Comparison of ENCODE assay signal across 9 cellular contexts in the genomic region with DNA sequence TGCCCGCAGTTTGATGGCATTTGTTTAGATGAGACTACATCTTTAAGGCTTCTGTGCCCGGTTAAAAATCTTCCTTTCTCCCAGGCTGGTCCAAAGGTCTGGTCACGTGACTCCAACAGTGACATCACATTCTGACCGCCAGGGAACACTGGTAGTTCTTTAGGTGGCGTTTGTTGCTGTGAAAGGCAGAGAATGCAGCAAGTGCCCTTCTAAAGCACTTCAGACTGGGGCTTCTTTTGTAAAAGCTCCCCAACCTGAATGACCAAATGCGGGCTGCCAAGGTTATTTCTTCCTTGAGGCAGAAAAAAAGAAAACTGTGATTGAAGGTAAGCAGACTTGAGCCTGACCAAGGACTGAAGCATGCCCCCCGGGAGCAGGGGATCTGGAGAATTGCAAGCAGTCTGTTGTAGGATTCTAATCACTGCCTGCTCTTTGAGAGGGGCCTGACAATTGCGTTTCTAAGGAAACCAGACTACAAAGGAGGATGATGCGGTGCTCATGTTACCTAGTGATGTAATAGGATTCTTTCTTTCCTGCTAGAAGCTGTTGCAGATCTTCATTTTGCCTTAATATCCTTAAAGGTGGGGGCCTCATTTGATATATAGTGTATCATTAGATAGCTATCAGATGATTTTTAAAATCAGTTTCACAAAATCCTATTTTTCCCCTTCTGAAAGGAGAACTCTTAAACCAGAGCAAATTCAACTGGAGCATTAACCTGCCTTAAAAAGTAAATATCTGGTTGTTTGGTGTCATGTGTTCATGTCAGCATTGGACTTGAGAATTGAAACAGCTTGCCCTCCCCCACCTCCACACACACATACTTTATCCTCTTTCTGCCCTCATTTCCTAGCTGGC.
DNase-seq lines count a peak whose midpoint lies in the region; ATAC-seq, FAIRE-seq and TF ChIP-seq lines count a peak whose summit lies in the region.
"Had no signal": no experiment of that assay in that cellular context is flagged by ENCODE, and none has a peak within 500 bp of the region (broad histone marks: within the 10 kb centered on the region; RNA-seq: fewer than 3 reads in every experiment).

No MANE protein-coding gene starts in this region.

- TF ChIP-seq POLR2A in K562 (conservative IDR thresholded peaks at IDR 0.05) (no peak), vagina (IDR thresholded peaks at IDR 0.05) (no peak)

- DNase-seq in NCI-H128 (lab: John Stamatoyannopoulos, UW; ENCODE audit: unreplicated experiment) (peak; percentile 26), K562 (ENCODE audit: extremely low read depth in 1 of 4, low spot score in 3 of 4) (peak in 1 of 4 experiments; percentile 4), kidney epithelial cell (ENCODE audit: low read depth) (no peak), T1000 (lab: John Stamatoyannopoulos, UW) (no peak), vagina (ENCODE audit: extremely low spot score in 2 of 2) (no peak)
- DNase-seq: T-helper 1 cell had no signal

- no peaks in the 10 kb centered on the region; a peak in 1 of 5 replicates for H3K4me1 ChIP-seq in K562 (replicated peaks in 1 of 2; ENCODE audit: control insufficient read depth in 2 of 2, insufficient read depth in 2 of 2, low read length in 2 of 2)
- no peaks in the 10 kb centered on the region for H3K4me1 ChIP-seq in vagina

- H3K4me3 ChIP-seq in K562 (no peak overlapping the region), kidney epithelial cell (ENCODE audit: low read depth, low read length) (peak overlapping the region; percentile 13), vagina (no peak overlapping the region)

- H3K79me2 ChIP-seq in K562 (ENCODE audit: control insufficient read depth, insufficient read depth, low read length): no peaks in the 10 kb centered on the region

- H3K27ac ChIP-seq in 22Rv1 (peak overlapping the region; percentile 58), K562 (ENCODE audit: extremely low read depth, low read depth, low read length) (no peak overlapping the region), vagina (no peak overlapping the region)

- H3K36me3 ChIP-seq in K562 (ENCODE audit: control insufficient read depth, insufficient read depth, low read length): no peaks in the 10 kb centered on the region
- no peaks in the 10 kb centered on the region for H3K36me3 ChIP-seq in kidney epithelial cell (ENCODE audit: control insufficient read depth, insufficient read depth, low read length)
- H3K36me3 ChIP-seq in vagina: no peaks in the 10 kb centered on the region

- H3K9me3 ChIP-seq in K562 (replicated peaks; ENCODE audit: control insufficient read depth, insufficient read depth, low read depth, low read length): no peaks in the 10 kb centered on the region
- no peaks in the 10 kb centered on the region for H3K9me3 ChIP-seq in vagina

- POLR2A ChIA-PET in K562 (lab: Yijun Ruan, JAX): no interaction called here

- WGBS in K562 (ENCODE audit: insufficient coverage, low coverage, missing lambda C conversion rate): 34% methylated on average over 7 of the region's 9 CpGs

- H4K20me1 ChIP-seq in K562 (replicated peaks; ENCODE audit: control insufficient read depth, insufficient read depth, low read length): no peaks in the 10 kb centered on the region

- no peak for TF ChIP-seq RAD21 in K562 (CRISPR knock-in tag; conservative IDR thresholded peaks at IDR 0.05 in 1 of 2, IDR thresholded peaks at IDR 0.05 in 1 of 2)

- H3K9me1 ChIP-seq in K562 (ENCODE audit: control insufficient read depth, insufficient read depth, low read length): no peaks in the 10 kb centered on the region

- ATAC-seq in K562 (no peak), GM18909 (IDR thresholded peaks at IDR 0.05; ENCODE audit: poor library complexity, unreplicated experiment) (no peak), GM19328 (IDR thresholded peaks at IDR 0.05; ENCODE audit: unreplicated experiment) (no peak)

- TF ChIP-seq CTCF in 22Rv1 (IDR thresholded peaks at IDR 0.05) (no peak), K562 (IDR thresholded peaks at IDR 0.05 in 2 of 3, conservative IDR thresholded peaks at IDR 0.05 in 1 of 3; ENCODE audit: insufficient read depth in 2 of 3, low read depth in 1 of 3, low read length in 3 of 3) (no peak), kidney epithelial cell (IDR thresholded peaks at IDR 0.05; ENCODE audit: insufficient read depth, low read length, poor library complexity, severe bottlenecking) (no peak), vagina (IDR thresholded peaks at IDR 0.05) (no peak)

- no peaks in the 10 kb centered on the region for H3K27me3 ChIP-seq in K562 (ENCODE audit: control insufficient read depth in 2 of 2, insufficient read depth in 2 of 2, low read length in 2 of 2)
- no peaks in the 10 kb centered on the region for H3K27me3 ChIP-seq in kidney epithelial cell (ENCODE audit: control insufficient read depth, insufficient read depth, low read length)
- H3K27me3 ChIP-seq in vagina: no peaks in the 10 kb centered on the region

- H2AFZ ChIP-seq in K562 (ENCODE audit: low read depth, low read length): no peak overlapping the region

- TF ChIP-seq EP300 in K562 (IDR thresholded peaks at IDR 0.05; ENCODE audit: low read length): no peak

- CTCF ChIA-PET in K562 (lab: Yijun Ruan, JAX; ENCODE audit: low intra/inter-chr PET ratio): no interaction called here

- no peak for FAIRE-seq in K562 (lab: Jason Lieb, UNC)

- BruUV-seq in K562 (replicated peaks; lab: Mats Ljungman, UMichigan): no TSS peak

- no peak overlapping the region for H3K4me2 ChIP-seq in K562 (ENCODE audit: insufficient read depth, low read length)

- H3K9ac ChIP-seq in K562 (ENCODE audit: insufficient read depth in 1 of 2, low read depth in 2 of 2, low read length in 2 of 2): no peak overlapping the region

- in situ Hi-C loops in K562 (cut with MboI): no loop called here

- intact Hi-C loops in K562 (cut with micrococcal nuclease): no loop called here
- intact Hi-C loops in vagina (cut with DNase I): no loop called here

TF ChIP-seq in K562, 482 proteins besides CTCF, POLR2A, EP300 and RAD21 (continues in another document):
- TF ChIP-seq, protein P1, sequence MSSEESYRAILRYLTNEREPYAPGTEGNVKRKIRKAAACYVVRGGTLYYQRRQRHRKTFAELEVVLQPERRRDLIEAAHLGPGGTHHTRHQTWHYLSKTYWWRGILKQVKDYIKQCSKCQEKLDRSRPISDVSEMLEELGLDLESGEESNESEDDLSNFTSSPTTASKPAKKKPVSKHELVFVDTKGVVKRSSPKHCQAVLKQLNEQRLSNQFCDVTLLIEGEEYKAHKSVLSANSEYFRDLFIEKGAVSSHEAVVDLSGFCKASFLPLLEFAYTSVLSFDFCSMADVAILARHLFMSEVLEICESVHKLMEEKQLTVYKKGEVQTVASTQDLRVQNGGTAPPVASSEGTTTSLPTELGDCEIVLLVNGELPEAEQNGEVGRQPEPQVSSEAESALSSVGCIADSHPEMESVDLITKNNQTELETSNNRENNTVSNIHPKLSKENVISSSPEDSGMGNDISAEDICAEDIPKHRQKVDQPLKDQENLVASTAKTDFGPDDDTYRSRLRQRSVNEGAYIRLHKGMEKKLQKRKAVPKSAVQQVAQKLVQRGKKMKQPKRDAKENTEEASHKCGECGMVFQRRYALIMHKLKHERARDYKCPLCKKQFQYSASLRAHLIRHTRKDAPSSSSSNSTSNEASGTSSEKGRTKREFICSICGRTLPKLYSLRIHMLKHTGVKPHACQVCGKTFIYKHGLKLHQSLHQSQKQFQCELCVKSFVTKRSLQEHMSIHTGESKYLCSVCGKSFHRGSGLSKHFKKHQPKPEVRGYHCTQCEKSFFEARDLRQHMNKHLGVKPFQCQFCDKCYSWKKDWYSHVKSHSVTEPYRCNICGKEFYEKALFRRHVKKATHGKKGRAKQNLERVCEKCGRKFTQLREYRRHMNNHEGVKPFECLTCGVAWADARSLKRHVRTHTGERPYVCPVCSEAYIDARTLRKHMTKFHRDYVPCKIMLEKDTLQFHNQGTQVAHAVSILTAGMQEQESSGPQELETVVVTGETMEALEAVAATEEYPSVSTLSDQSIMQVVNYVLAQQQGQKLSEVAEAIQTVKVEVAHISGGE (CRISPR knock-in tag; IDR thresholded peaks at IDR 0.05): no peak
- TF ChIP-seq PTTG1 (tag; IDR thresholded peaks at IDR 0.05; ENCODE audit: low read depth) (no peak), HNRNPLL (IDR thresholded peaks at IDR 0.05; ENCODE audit: low read depth, low read length, poor library complexity, severe bottlenecking) (no peak), ZNF76 (CRISPR knock-in tag; IDR thresholded peaks at IDR 0.05; ENCODE audit: borderline replicate concordance) (no peak)
- TF ChIP-seq, protein P2, sequence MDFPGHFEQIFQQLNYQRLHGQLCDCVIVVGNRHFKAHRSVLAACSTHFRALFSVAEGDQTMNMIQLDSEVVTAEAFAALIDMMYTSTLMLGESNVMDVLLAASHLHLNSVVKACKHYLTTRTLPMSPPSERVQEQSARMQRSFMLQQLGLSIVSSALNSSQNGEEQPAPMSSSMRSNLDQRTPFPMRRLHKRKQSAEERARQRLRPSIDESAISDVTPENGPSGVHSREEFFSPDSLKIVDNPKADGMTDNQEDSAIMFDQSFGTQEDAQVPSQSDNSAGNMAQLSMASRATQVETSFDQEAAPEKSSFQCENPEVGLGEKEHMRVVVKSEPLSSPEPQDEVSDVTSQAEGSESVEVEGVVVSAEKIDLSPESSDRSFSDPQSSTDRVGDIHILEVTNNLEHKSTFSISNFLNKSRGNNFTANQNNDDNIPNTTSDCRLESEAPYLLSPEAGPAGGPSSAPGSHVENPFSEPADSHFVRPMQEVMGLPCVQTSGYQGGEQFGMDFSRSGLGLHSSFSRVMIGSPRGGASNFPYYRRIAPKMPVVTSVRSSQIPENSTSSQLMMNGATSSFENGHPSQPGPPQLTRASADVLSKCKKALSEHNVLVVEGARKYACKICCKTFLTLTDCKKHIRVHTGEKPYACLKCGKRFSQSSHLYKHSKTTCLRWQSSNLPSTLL (IDR thresholded peaks at IDR 0.05): no peak
- TF ChIP-seq, protein P3, sequence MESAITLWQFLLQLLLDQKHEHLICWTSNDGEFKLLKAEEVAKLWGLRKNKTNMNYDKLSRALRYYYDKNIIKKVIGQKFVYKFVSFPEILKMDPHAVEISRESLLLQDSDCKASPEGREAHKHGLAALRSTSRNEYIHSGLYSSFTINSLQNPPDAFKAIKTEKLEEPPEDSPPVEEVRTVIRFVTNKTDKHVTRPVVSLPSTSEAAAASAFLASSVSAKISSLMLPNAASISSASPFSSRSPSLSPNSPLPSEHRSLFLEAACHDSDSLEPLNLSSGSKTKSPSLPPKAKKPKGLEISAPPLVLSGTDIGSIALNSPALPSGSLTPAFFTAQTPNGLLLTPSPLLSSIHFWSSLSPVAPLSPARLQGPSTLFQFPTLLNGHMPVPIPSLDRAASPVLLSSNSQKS (CRISPR knock-in tag; IDR thresholded peaks at IDR 0.05): no peak
- TF ChIP-seq, protein P4, sequence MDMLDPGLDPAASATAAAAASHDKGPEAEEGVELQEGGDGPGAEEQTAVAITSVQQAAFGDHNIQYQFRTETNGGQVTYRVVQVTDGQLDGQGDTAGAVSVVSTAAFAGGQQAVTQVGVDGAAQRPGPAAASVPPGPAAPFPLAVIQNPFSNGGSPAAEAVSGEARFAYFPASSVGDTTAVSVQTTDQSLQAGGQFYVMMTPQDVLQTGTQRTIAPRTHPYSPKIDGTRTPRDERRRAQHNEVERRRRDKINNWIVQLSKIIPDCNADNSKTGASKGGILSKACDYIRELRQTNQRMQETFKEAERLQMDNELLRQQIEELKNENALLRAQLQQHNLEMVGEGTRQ (CRISPR knock-in tag; IDR thresholded peaks at IDR 0.05): peak; percentile 66
